Comparison of ENCODE assay signal across 8 cellular contexts in the genomic region with DNA sequence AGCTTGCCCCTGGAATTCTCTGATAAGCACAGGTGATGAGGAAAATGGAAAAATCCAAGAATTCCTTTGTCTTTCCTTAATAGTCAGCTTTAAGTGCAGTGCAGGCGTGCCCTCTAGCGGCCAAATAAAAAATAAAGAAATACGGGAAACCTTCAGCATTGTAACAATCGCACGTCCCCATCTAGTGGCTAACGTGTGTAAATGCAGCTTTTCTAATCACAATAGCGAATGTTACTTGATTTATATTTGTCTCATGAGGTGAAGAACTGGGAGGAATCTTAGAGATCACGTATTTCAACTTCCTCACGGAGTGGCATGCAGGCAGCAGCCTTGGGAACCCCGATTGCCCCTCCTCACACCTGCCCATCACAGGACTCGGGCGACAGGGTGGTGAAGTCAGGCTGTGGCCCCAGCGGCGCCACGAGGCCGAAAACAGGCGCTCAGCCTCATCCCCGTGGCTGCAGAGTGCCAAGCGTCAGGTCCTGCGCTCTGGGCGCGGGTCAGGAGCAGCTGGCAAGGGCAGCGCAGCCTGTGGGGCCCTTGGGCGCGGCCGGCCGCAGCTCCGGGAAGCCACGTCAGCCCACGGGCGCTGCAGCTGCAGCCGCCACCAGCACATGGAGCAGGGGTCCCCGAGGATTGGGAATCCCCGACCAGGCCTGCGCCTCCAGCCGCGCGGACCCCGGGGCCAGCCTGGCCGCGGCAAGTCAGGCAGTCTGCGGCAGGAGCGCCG. TPM values are rescaled to one million over a fixed set of nuclear protein-coding genes. Genes with fewer than 3 reads are reported as not detected.
DNase-seq lines count a peak whose midpoint lies in the region; ATAC-seq and TF ChIP-seq lines count a peak whose summit lies in the region.
"Not testable (repeated sequence)": the region's sequence is repeated elsewhere in the genome, so short reads cannot be mapped to it uniquely, and the experiment has no call there.

No MANE protein-coding gene starts in this region.

- peaks cover 31% of the 10 kb centered on the region for H3K27me3 Mint-ChIP-seq in T-helper 1 cell treated with Interleukin-12 subunit alpha and Interleukin-12 subunit beta and Interleukin-4 antibody, amounts not matched to agents 30 μg/mL and 1 μg/mL, for 36 hours (ENCODE audit: low read depth)

- not testable (repeated sequence) for H3K9me3 ChIP-seq in mononuclear cell (ENCODE audit: low read depth, low read length)

- not testable (repeated sequence) for H3K4me1 ChIP-seq in mononuclear cell (ENCODE audit: insufficient read depth, low read length)

- H3K27me3 ChIP-seq in mononuclear cell (ENCODE audit: insufficient read depth, low read length) = not testable (repeated sequence)

- H3K9me3 Mint-ChIP-seq in T-helper 1 cell treated with Interleukin-12 subunit alpha and Interleukin-12 subunit beta and Interleukin-4 antibody, amounts not matched to agents 30 μg/mL and 1 μg/mL, for 36 hours = not testable (repeated sequence)

- H3K4me3 Mint-ChIP-seq in T-helper 1 cell treated with Interleukin-12 subunit alpha and Interleukin-12 subunit beta and Interleukin-4 antibody, amounts not matched to agents 30 μg/mL and 1 μg/mL, for 36 hours = peak overlapping the region; percentile 90

- DNase-seq in AG10803 (ENCODE audit: low read depth) (peak; percentile 32), fibroblast of the conjunctiva (ENCODE audit: low read depth) (peak; percentile 6)
- DNase-seq in activated naive CD8-positive, alpha-beta T cell treated with anti-CD3 and anti-CD28 coated beads, Interleukin-2, amount 50 U/mL, for 16 hours (ENCODE audit: low read depth, low spot score) = peak; percentile 22
- peak; percentile 28 for DNase-seq in stimulated activated CD4-positive, alpha-beta T cell treated with anti-CD3 and anti-CD28 coated beads, Interleukin-2, amount 100 ng/mL, for 4 hours (ENCODE audit: low read depth)

- H3K36me3 Mint-ChIP-seq in T-helper 1 cell treated with Interleukin-12 subunit alpha and Interleukin-12 subunit beta and Interleukin-4 antibody, amounts not matched to agents 30 μg/mL and 1 μg/mL, for 36 hours (ENCODE audit: low read depth) = not testable (repeated sequence)

- H3K4me3 ChIP-seq in AG10803 (ENCODE audit: low read length) (peak overlapping the region; percentile 73), mononuclear cell (ENCODE audit: low read length) (peak overlapping the region; percentile 58)

- H3K4me1 Mint-ChIP-seq in T-helper 1 cell treated with Interleukin-12 subunit alpha and Interleukin-12 subunit beta and Interleukin-4 antibody, amounts not matched to agents 30 μg/mL and 1 μg/mL, for 36 hours (ENCODE audit: low read depth) = peaks cover 12% of the 10 kb centered on the region

- peak; percentile 66 for TF ChIP-seq CTCF in AG10803 (conservative IDR thresholded peaks at IDR 0.05; ENCODE audit: low read length)

- peak overlapping the region; percentile 94 for H3K27ac Mint-ChIP-seq in T-helper 1 cell treated with Interleukin-12 subunit alpha and Interleukin-12 subunit beta and Interleukin-4 antibody, amounts not matched to agents 30 μg/mL and 1 μg/mL, for 36 hours

- ATAC-seq in GM19023 (IDR thresholded peaks at IDR 0.05; ENCODE audit: unreplicated experiment) (peak; percentile 35), HG03457 (IDR thresholded peaks at IDR 0.05; ENCODE audit: unreplicated experiment) (peak; percentile 54)

RNA-seq across cellular contexts. Expression of a gene that starts 0.5 kb away (rescaled TPM):
- 61.9 TPM for total RNA-seq in mononuclear cell

RNA-seq across cellular contexts. Expression of a gene that starts 17.8 kb away (rescaled TPM):
- 3.1 TPM for total RNA-seq in mononuclear cell

Comparison
In these comparisons a context has a peak if more than half of its experiments do, and no peak if none do; other contexts are left out.
1. Peak in every context shown above with its lines: DNase-seq, ATAC-seq and H3K4me3 ChIP-seq.